ENCODE assay signal across 2 cellular contexts in genomic region chr14:28163897-28164296, GRCh38.
TF ChIP-seq lines count a peak whose summit lies in the region.

No MANE protein-coding gene starts in this region.

TF ChIP-seq in H1, 55 proteins besides CTCF, POLR2A, EP300 and RAD21 (continued from another document):
- TF ChIP-seq ATF2 (IDR thresholded peaks at IDR 0.05; ENCODE audit: low read length) (no peak), HDAC6 (IDR thresholded peaks at IDR 0.05; ENCODE audit: low read depth, low read length) (no peak), YY1 (IDR thresholded peaks at IDR 0.05; ENCODE audit: low read depth, low read length) (no peak), CREB1 (IDR thresholded peaks at IDR 0.05) (no peak), RFX5 (IDR thresholded peaks at IDR 0.05; ENCODE audit: borderline replicate concordance, low read depth, low read length) (no peak), FOSL1 (IDR thresholded peaks at IDR 0.05; ENCODE audit: insufficient read depth, low read depth, low read length) (no peak), GTF2F1 (IDR thresholded peaks at IDR 0.05; ENCODE audit: borderline replicate concordance, low read depth, low read length) (no peak), TCF12 (IDR thresholded peaks at IDR 0.05; ENCODE audit: low read depth, low read length) (no peak), TAF1 (IDR thresholded peaks at IDR 0.05; ENCODE audit: low read depth, low read length) (no peak), BRCA1 (IDR thresholded peaks at IDR 0.05; ENCODE audit: low read depth, low read length) (no peak), POLR2AphosphoS5 (IDR thresholded peaks at IDR 0.05; ENCODE audit: low read depth, low read length) (no peak), ATF3 (IDR thresholded peaks at IDR 0.05; ENCODE audit: insufficient read depth, low read depth, low read length) (no peak), CHD7 (IDR thresholded peaks at IDR 0.05; ENCODE audit: insufficient replicate concordance, low read length) (no peak)

TF ChIP-seq in GM23338, 12 proteins besides CTCF, POLR2A, EP300 and RAD21 (continued from another document):
- no peak for TF ChIP-seq REST (IDR thresholded peaks at IDR 0.05; ENCODE audit: unreplicated experiment)
- no peak for TF ChIP-seq STAT1 (IDR thresholded peaks at IDR 0.05; ENCODE audit: unreplicated experiment)
- no peak for TF ChIP-seq ZNF114 (CRISPR knock-in tag; IDR thresholded peaks at IDR 0.05)
- no peak for TF ChIP-seq EZH2phosphoT487 (IDR thresholded peaks at IDR 0.05; ENCODE audit: unreplicated experiment)
- TF ChIP-seq CREB1 (CRISPR knock-in tag; IDR thresholded peaks at IDR 0.05; ENCODE audit: low read depth) = no peak
- TF ChIP-seq POLR2AphosphoS5 (IDR thresholded peaks at IDR 0.05; ENCODE audit: low read depth) = no peak
- no peak for TF ChIP-seq JUNB (IDR thresholded peaks at IDR 0.05; ENCODE audit: unreplicated experiment)
- TF ChIP-seq ETS1 (IDR thresholded peaks at IDR 0.05) = no peak
- TF ChIP-seq ZNF462 (CRISPR knock-in tag; IDR thresholded peaks at IDR 0.05) = no peak
TF ChIP-seq in GM23338: peak in this region for 0.
